ENCODE assay signal across 8 cellular contexts in genomic region chr1:212609701-212610574, GRCh38. TPM values are rescaled to one million over a fixed set of nuclear protein-coding genes. Genes with fewer than 3 reads are reported as not detected.
DNase-seq lines count a peak whose midpoint lies in the region; ATAC-seq, FAIRE-seq and TF ChIP-seq lines count a peak whose summit lies in the region.

No MANE protein-coding gene starts in this region.

- POLR2A ChIA-PET in activated B cell treated with CpG ODN at 0.5 μM for 24 hours (lab: Charles Lee): interaction anchor here (0.6 to 4.4 kb wide), 4 partner anchors 44 to 182 kb away, joined by 3 to 70 read pairs (median 44); partner anchors contain the start of genes NSL1 and TATDN3

- no peak for FAIRE-seq in GM12892 (lab: Jason Lieb, UNC)

- H3K4me3 ChIP-seq in ACC112 (ENCODE audit: low read depth, low read length): peak overlapping the region; percentile 90
- H3K4me3 ChIP-seq in iPS-15b (ENCODE audit: low read depth, low read length): peak overlapping the region; percentile 75
- peak overlapping the region; percentile 83 to 87 for H3K4me3 ChIP-seq in stomach smooth muscle (ENCODE audit: low read length in 2 of 2)

- peaks cover 8% of the 10 kb centered on the region for H3K36me3 Mint-ChIP-seq in activated B cell treated with CpG ODN at 0.5 μM for 24 hours (ENCODE audit: low read depth)

- H3K4me1 Mint-ChIP-seq in activated B cell treated with CpG ODN at 0.5 μM for 24 hours: peaks cover 41% of the 10 kb centered on the region

- no peak overlapping the region for H2AFZ ChIP-seq in ACC112 (ENCODE audit: low read length, unreplicated experiment)

- intact Hi-C loops in activated B cell treated with CpG ODN at 0.5 μM for 24 hours (cut with micrococcal nuclease): loop anchor here (2.0 kb wide), 2 partner anchors 195 to 325 kb away; partner anchors contain the start of genes PACC1 and PPP2R5A

- H3K9me3 ChIP-seq in iPS-15b (ENCODE audit: control insufficient read depth, insufficient read depth, low read length): no peaks in the 10 kb centered on the region
- no peaks in the 10 kb centered on the region for H3K9me3 ChIP-seq in stomach smooth muscle (ENCODE audit: control insufficient read depth in 2 of 2, low read length in 2 of 2)

- H3K4me3 Mint-ChIP-seq in activated B cell treated with CpG ODN at 0.5 μM for 24 hours: peak overlapping the region; percentile 95

- no peak overlapping the region for H3K27ac Mint-ChIP-seq in activated B cell treated with CpG ODN at 0.5 μM for 24 hours

- no peaks in the 10 kb centered on the region for H3K9me3 Mint-ChIP-seq in activated B cell treated with CpG ODN at 0.5 μM for 24 hours

- TF ChIP-seq POLR2A in GM12892 (IDR thresholded peaks at IDR 0.05; ENCODE audit: low read depth, low read length): peak; percentile 35; the same call in 1 of the 2 replicates

- H3K36me3 ChIP-seq in ACC112 (ENCODE audit: insufficient read depth, low read length) (no peaks in the 10 kb centered on the region), iPS-15b (ENCODE audit: control insufficient read depth, insufficient read depth, low read length) (no peaks in the 10 kb centered on the region), stomach smooth muscle (ENCODE audit: control insufficient read depth in 2 of 2, insufficient read depth in 2 of 2, low read length in 2 of 2) (peaks cover 0 to 1% of the 10 kb centered on the region in 2 donors)

- no peaks in the 10 kb centered on the region for H3K79me2 ChIP-seq in ACC112 (ENCODE audit: control insufficient read depth, insufficient read depth, low read length, unreplicated experiment)

- ATAC-seq in activated B cell treated with CpG ODN at 0.5 μM for 24 hours (ENCODE audit: low read depth) (no peak), GM21526 (IDR thresholded peaks at IDR 0.05; ENCODE audit: low FRiP score, unreplicated experiment) (no peak)

- H3K27ac ChIP-seq in ACC112 (ENCODE audit: low read depth, low read length) (peak overlapping the region; percentile 89; the same call in 1 of the 2 replicates), stomach smooth muscle (ENCODE audit: low read length) (peak overlapping the region; percentile 88)

- no peak for DNase-seq in GM12892 (ENCODE audit: insufficient read length)
- DNase-seq in activated B cell treated with CpG ODN at 0.5 μM for 24 hours: no peak
- no peak for DNase-seq in activated gamma-delta T cell (lab: John Stamatoyannopoulos, UW)
- DNase-seq in islet precursor cell: no peak

- CTCF ChIA-PET in activated B cell treated with CpG ODN at 0.5 μM for 24 hours (lab: Charles Lee): interaction anchor here (0.8 to 2.1 kb wide), 3 partner anchors 52 to 133 kb away, joined by 3 to 4 read pairs (median 3); no protein-coding TSS in a partner anchor

- peak overlapping the region; percentile 60 for H3K9ac ChIP-seq in iPS-15b (ENCODE audit: low read depth, low read length)
- peak overlapping the region; percentile 81 to 82 for H3K9ac ChIP-seq in stomach smooth muscle (ENCODE audit: low read length in 2 of 2)

- H3K27me3 Mint-ChIP-seq in activated B cell treated with CpG ODN at 0.5 μM for 24 hours: peaks cover 21% of the 10 kb centered on the region

- H3K27me3 ChIP-seq in ACC112 (ENCODE audit: insufficient read depth, low read length): peaks cover 32% of the 10 kb centered on the region
- H3K27me3 ChIP-seq in iPS-15b (ENCODE audit: control insufficient read depth, insufficient read depth, low read length): peaks cover 49% of the 10 kb centered on the region
- H3K27me3 ChIP-seq in stomach smooth muscle (ENCODE audit: control insufficient read depth in 1 of 2, insufficient read depth in 2 of 2, low read length in 2 of 2): peaks cover 30 to 31% of the 10 kb centered on the region in 2 donors

- H3K4me1 ChIP-seq in ACC112 (ENCODE audit: control insufficient read depth, insufficient read depth, low read length, unreplicated experiment) (peaks cover 35% of the 10 kb centered on the region), iPS-15b (ENCODE audit: control insufficient read depth, insufficient read depth, low read length) (peaks cover 37% of the 10 kb centered on the region), stomach smooth muscle (ENCODE audit: control insufficient read depth, insufficient read depth, low read length) (peaks cover 38% of the 10 kb centered on the region)

- no peak for TF ChIP-seq CTCF in activated B cell treated with CpG ODN at 0.5 μM for 24 hours (IDR thresholded peaks at IDR 0.05)

RNA-seq across cellular contexts. Expression of gene ATF3, which starts 1.4 kb away (rescaled TPM):
- 17.0 TPM for polyA plus RNA-seq in GM12892 (2012; ENCODE audit: missing spikeins)
- total RNA-seq in activated B cell treated with CpG ODN at 0.5 μM for 24 hours: 13.1 and 16.8 TPM in 2 replicates
